In the genomic region with DNA sequence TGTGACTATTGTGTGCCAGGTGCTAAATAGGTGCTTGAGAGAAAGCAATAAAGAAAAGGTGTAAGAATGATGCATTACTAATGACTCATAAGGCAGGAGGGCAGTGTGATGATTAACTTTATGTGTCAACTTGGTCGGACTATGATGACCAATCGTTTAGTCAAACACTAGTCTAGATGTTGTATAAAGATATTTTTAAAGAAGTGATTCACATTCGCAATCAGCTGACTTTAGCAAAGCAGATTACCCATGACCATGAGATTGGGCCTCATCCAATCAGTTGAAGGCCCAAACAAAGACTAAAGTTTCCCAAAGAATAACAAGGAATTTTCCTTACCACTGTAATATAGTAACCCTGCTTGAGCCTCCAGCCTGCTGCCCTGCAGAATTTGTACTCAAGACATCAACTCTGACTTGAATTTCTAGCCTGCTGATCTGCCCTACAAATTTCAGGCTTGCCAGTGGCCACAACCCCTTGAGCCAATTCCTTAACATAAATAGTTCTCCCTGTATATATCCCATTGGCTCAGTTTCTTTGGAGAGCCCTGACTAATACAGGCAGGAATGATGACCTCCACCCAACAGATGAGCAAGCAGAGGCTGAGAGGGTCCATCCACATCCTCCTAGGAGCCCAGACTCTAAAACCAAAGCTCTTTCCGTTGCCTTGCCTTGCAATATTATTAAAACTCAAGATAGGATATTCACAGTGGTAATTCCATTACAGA, we compare ENCODE assay signal across 15 cellular contexts.
DNase-seq lines count a peak whose midpoint lies in the region; ATAC-seq, FAIRE-seq and TF ChIP-seq lines count a peak whose summit lies in the region.
"Had no signal": no experiment of that assay in that cellular context is flagged by ENCODE, and none has a peak within 500 bp of the region (broad histone marks: within the 10 kb centered on the region; RNA-seq: fewer than 3 reads in every experiment).

No MANE protein-coding gene starts in this region.

- no peaks in the 10 kb centered on the region for H3K9me3 ChIP-seq in tibial artery

- FAIRE-seq in H54 (lab: Jason Lieb, UNC) = peak; percentile 95
- FAIRE-seq: G401.6, H1 had no signal

- H3K36me3 Mint-ChIP-seq in activated T-helper 17 cell treated with anti-CD3 and anti-CD28 coated beads, Interleukin-2, amount 50 U/mL, for 72 hours (ENCODE audit: low read depth) = no peaks in the 10 kb centered on the region
- no peaks in the 10 kb centered on the region for H3K36me3 Mint-ChIP-seq in stimulated activated effector memory CD8-positive, alpha-beta T cell treated with anti-CD3 and anti-CD28 coated beads, Interleukin-12 subunit alpha, Interleukin-12 subunit beta, amount 100 ng/mL, for 72 hours
- no peaks in the 10 kb centered on the region for H3K36me3 Mint-ChIP-seq in endothelial cell (ENCODE audit: low read depth, unreplicated experiment)

- DNase-seq in H54 (ENCODE audit: insufficient read length, low spot score) (peak; percentile 22), foreskin keratinocyte (peak; percentile 83 to 91), endothelial cell (ENCODE audit: low spot score) (no peak), tibial artery (no peak)
- no peak for DNase-seq in stimulated activated effector memory CD8-positive, alpha-beta T cell treated with anti-CD3 and anti-CD28 coated beads, Interleukin-12 subunit alpha, Interleukin-12 subunit beta, amount 100 ng/mL, for 72 hours (ENCODE audit: low spot score in 2 of 2)
- DNase-seq: activated gamma-delta T cell treated with Interleukin-2 at 50 U/mL for 16 hours; naive thymus-derived CD8-positive, alpha-beta T cell; NCI-H146; WERI-Rb-1 had no signal

- H3K27me3 Mint-ChIP-seq in activated T-helper 17 cell treated with anti-CD3 and anti-CD28 coated beads, Interleukin-2, amount 50 U/mL, for 72 hours = peaks cover 13% of the 10 kb centered on the region
- H3K27me3 Mint-ChIP-seq in endothelial cell (ENCODE audit: unreplicated experiment) = no peaks in the 10 kb centered on the region

- H3K4me1 ChIP-seq in foreskin keratinocyte (peaks cover 8% of the 10 kb centered on the region), tibial artery (no peaks in the 10 kb centered on the region)

- peak; percentile 77 for ATAC-seq in activated T-helper 17 cell treated with anti-CD3 and anti-CD28 coated beads, Interleukin-2, amount 50 U/mL, for 72 hours (replicated peaks)
- ATAC-seq in foreskin keratinocyte (peak; percentile 97), GM21717 (IDR thresholded peaks at IDR 0.05; ENCODE audit: unreplicated experiment) (no peak)
- peak; percentile 61 for ATAC-seq in stimulated activated effector memory CD8-positive, alpha-beta T cell treated with anti-CD3 and anti-CD28 coated beads, Interleukin-12 subunit alpha, Interleukin-12 subunit beta, amount 100 ng/mL, for 72 hours
- ATAC-seq: naive thymus-derived CD8-positive, alpha-beta T cell had no signal

- intact Hi-C loops in tibial artery (cut with DNase I; ENCODE audit: low total_unique reads) = no loop called here

- H3K4me3 ChIP-seq in tibial artery = no peak overlapping the region
- H3K4me3 ChIP-seq: PC-9 had no signal

- H3K27ac ChIP-seq in foreskin keratinocyte (peak overlapping the region; percentile 29), tibial artery (no peak overlapping the region)
- H3K27ac ChIP-seq: PC-9, WERI-Rb-1 had no signal

- no peak overlapping the region for H3K4me3 Mint-ChIP-seq in activated T-helper 17 cell treated with anti-CD3 and anti-CD28 coated beads, Interleukin-2, amount 50 U/mL, for 72 hours
- no peak overlapping the region for H3K4me3 Mint-ChIP-seq in stimulated activated effector memory CD8-positive, alpha-beta T cell treated with anti-CD3 and anti-CD28 coated beads, Interleukin-12 subunit alpha, Interleukin-12 subunit beta, amount 100 ng/mL, for 72 hours
- no peak overlapping the region for H3K4me3 Mint-ChIP-seq in endothelial cell (ENCODE audit: unreplicated experiment)
- H3K4me3 Mint-ChIP-seq: dendritic cell treated with granulocyte-macrophage colony-stimulating factor and Interleukin-4, amounts not matched to agents 40 ng/mL and 50 ng/mL, for 4 days; naive thymus-derived CD8-positive, alpha-beta T cell had no signal

- no peaks in the 10 kb centered on the region for H3K36me3 ChIP-seq in tibial artery
- H3K36me3 ChIP-seq: WERI-Rb-1 had no signal

- no peak overlapping the region for H3K27ac Mint-ChIP-seq in activated T-helper 17 cell treated with anti-CD3 and anti-CD28 coated beads, Interleukin-2, amount 50 U/mL, for 72 hours
- no peak overlapping the region for H3K27ac Mint-ChIP-seq in stimulated activated effector memory CD8-positive, alpha-beta T cell treated with anti-CD3 and anti-CD28 coated beads, Interleukin-12 subunit alpha, Interleukin-12 subunit beta, amount 100 ng/mL, for 72 hours
- no peak overlapping the region for H3K27ac Mint-ChIP-seq in endothelial cell (ENCODE audit: unreplicated experiment)
- H3K27ac Mint-ChIP-seq: dendritic cell treated with granulocyte-macrophage colony-stimulating factor and Interleukin-4, amounts not matched to agents 40 ng/mL and 50 ng/mL, for 4 days; naive thymus-derived CD8-positive, alpha-beta T cell had no signal

- no peak for TF ChIP-seq CTCF in foreskin keratinocyte (conservative IDR thresholded peaks at IDR 0.05)
- TF ChIP-seq CTCF in endothelial cell (IDR thresholded peaks at IDR 0.05; ENCODE audit: unreplicated experiment) = no peak
- TF ChIP-seq CTCF in tibial artery (IDR thresholded peaks at IDR 0.05) = no peak

- peaks cover 3% of the 10 kb centered on the region for H3K9me3 Mint-ChIP-seq in activated T-helper 17 cell treated with anti-CD3 and anti-CD28 coated beads, Interleukin-2, amount 50 U/mL, for 72 hours
- no peaks in the 10 kb centered on the region for H3K9me3 Mint-ChIP-seq in stimulated activated effector memory CD8-positive, alpha-beta T cell treated with anti-CD3 and anti-CD28 coated beads, Interleukin-12 subunit alpha, Interleukin-12 subunit beta, amount 100 ng/mL, for 72 hours
- H3K9me3 Mint-ChIP-seq in endothelial cell (ENCODE audit: unreplicated experiment) = no peaks in the 10 kb centered on the region

- no peaks in the 10 kb centered on the region for H3K4me1 Mint-ChIP-seq in activated T-helper 17 cell treated with anti-CD3 and anti-CD28 coated beads, Interleukin-2, amount 50 U/mL, for 72 hours
- H3K4me1 Mint-ChIP-seq in stimulated activated effector memory CD8-positive, alpha-beta T cell treated with anti-CD3 and anti-CD28 coated beads, Interleukin-12 subunit alpha, Interleukin-12 subunit beta, amount 100 ng/mL, for 72 hours = no peaks in the 10 kb centered on the region
- H3K4me1 Mint-ChIP-seq in endothelial cell (ENCODE audit: unreplicated experiment) = no peaks in the 10 kb centered on the region
- H3K4me1 Mint-ChIP-seq: naive thymus-derived CD8-positive, alpha-beta T cell had no signal

- TF ChIP-seq POLR2A in H54 (IDR thresholded peaks at IDR 0.05; ENCODE audit: low read depth, low read length) = no peak

- H3K27me3 ChIP-seq in foreskin keratinocyte (no peaks in the 10 kb centered on the region), tibial artery (no peaks in the 10 kb centered on the region)

Comparison
In these comparisons a context has a peak if more than half of its experiments do, and no peak if none do; other contexts are left out.
1. DNase-seq: peak in H54 (single experiment) and foreskin keratinocyte (2 of 2); none in stimulated activated effector memory CD8-positive, alpha-beta T cell treated with anti-CD3 and anti-CD28 coated beads, Interleukin-12 subunit alpha, Interleukin-12 subunit beta, amount 100 ng/mL, for 72 hours (0 of 2), endothelial cell (single experiment) and tibial artery (0 of 2).